ENCODE assay signal across 24 cellular contexts in genomic region chr10:86801995-86802394, GRCh38. TPM values are rescaled to one million over a fixed set of nuclear protein-coding genes. Genes with fewer than 3 reads are reported as not detected.
DNase-seq lines count a peak whose midpoint lies in the region; ATAC-seq and TF ChIP-seq lines count a peak whose summit lies in the region.
"Had no signal": no experiment of that assay in that cellular context is flagged by ENCODE, and none has a peak within 500 bp of the region (broad histone marks: within the 10 kb centered on the region; RNA-seq: fewer than 3 reads in every experiment).

No MANE protein-coding gene starts in this region.

- peaks cover 10% of the 10 kb centered on the region for H3K79me2 ChIP-seq in trophoblast cell (ENCODE audit: control insufficient read depth, insufficient read depth, low read length, poor library complexity)

- no peak overlapping the region for H2AFZ ChIP-seq in trophoblast cell (ENCODE audit: insufficient read depth, low read length, poor library complexity)
- H2AFZ ChIP-seq: GM23248 had no signal

- ATAC-seq in SK-N-SH treated with all-trans-retinoic acid at 6 μM for 48 hours, result no peak; the same call in 2 of the 3 replicates
- no peak for ATAC-seq in HG02973 (IDR thresholded peaks at IDR 0.05; ENCODE audit: unreplicated experiment)
- ATAC-seq: stimulated activated naive CD8-positive, alpha-beta T cell treated with anti-CD3 and anti-CD28 coated beads, Interleukin-15, Interleukin-2, amounts not matched to agents 100 U/mL and 50 U/mL, for 24 hours had no signal

- peak overlapping the region; percentile 11 for H3K4ac ChIP-seq in trophoblast cell (ENCODE audit: low read depth, low read length)

- no peak overlapping the region for H2AK5ac ChIP-seq in trophoblast cell (ENCODE audit: low read length)

- no peaks in the 10 kb centered on the region for H3K9me3 Mint-ChIP-seq in HFFc6
- no peaks in the 10 kb centered on the region for H3K9me3 Mint-ChIP-seq in endodermal cell

- no peak overlapping the region for H3K14ac ChIP-seq in trophoblast cell (ENCODE audit: low read length)

- 98 to 100% methylated on average over 3 to 5 of the region's 5 CpGs for WGBS in endodermal cell (ENCODE audit: insufficient coverage in 1 of 2, insufficient read length in 1 of 2), 2 experiments
- WGBS in trophoblast cell (ENCODE audit: extremely low coverage, insufficient coverage, insufficient read length), result no CpG with 5 or more reads among the region's 5 CpGs

- H3K27me3 Mint-ChIP-seq in HFFc6 (ENCODE audit: insufficient read depth) (peaks cover 3% of the 10 kb centered on the region), endodermal cell (ENCODE audit: insufficient read depth) (no peaks in the 10 kb centered on the region)
- H3K27me3 Mint-ChIP-seq: progenitor cell of endocrine pancreas had no signal

- H3K4me3 ChIP-seq in endodermal cell (ENCODE audit: low read length) (no peak overlapping the region), trophoblast cell (ENCODE audit: low read depth, low read length) (no peak overlapping the region)
- H3K4me3 ChIP-seq: GM23248, testis had no signal

- H3K27ac ChIP-seq in endodermal cell (ENCODE audit: low read depth, low read length) (no peak overlapping the region), trophoblast cell (ENCODE audit: low read depth, low read length) (no peak overlapping the region)
- H3K27ac ChIP-seq: GM23248, neutrophil, testis had no signal

- H4K8ac ChIP-seq in trophoblast cell (ENCODE audit: low read depth, low read length), result no peak overlapping the region

- no peak overlapping the region for H3K18ac ChIP-seq in trophoblast cell (ENCODE audit: low read length)

- no peaks in the 10 kb centered on the region for H3K79me1 ChIP-seq in trophoblast cell (ENCODE audit: low read length)

- H2BK12ac ChIP-seq in trophoblast cell (ENCODE audit: low read length), result no peak overlapping the region

- H4K91ac ChIP-seq in trophoblast cell (ENCODE audit: low read depth, low read length), result no peak overlapping the region

- H3K36me3 Mint-ChIP-seq in HFFc6 (ENCODE audit: low read depth), result peaks cover 4% of the 10 kb centered on the region; the same call in 1 of the 2 replicates
- peaks cover 8% of the 10 kb centered on the region for H3K36me3 Mint-ChIP-seq in endodermal cell (ENCODE audit: low read depth)

- H3K27me3 ChIP-seq in endodermal cell (ENCODE audit: control insufficient read depth, insufficient read depth, low read length, poor library complexity, severe bottlenecking) (no peaks in the 10 kb centered on the region), trophoblast cell (ENCODE audit: insufficient read depth, low read length) (no peaks in the 10 kb centered on the region)
- H3K27me3 ChIP-seq: testis had no signal

- no peak overlapping the region for H2BK5ac ChIP-seq in trophoblast cell (ENCODE audit: low read depth, low read length, poor library complexity)

- H3K9me3 ChIP-seq in endodermal cell (ENCODE audit: control insufficient read depth, low read length), result no peaks in the 10 kb centered on the region
- H3K9me3 ChIP-seq in trophoblast cell (ENCODE audit: insufficient read depth, low read depth, low read length), result no peaks in the 10 kb centered on the region
- H3K9me3 ChIP-seq: neutrophil, testis had no signal

- DNase-seq in HFFc6, result no peak
- peak; percentile 62 for DNase-seq in NCI-H82 (lab: John Stamatoyannopoulos, UW)
- no peak for DNase-seq in endodermal cell
- DNase-seq in trophoblast cell, result no peak
- no peak for DNase-seq in GM19238 (ENCODE audit: insufficient read length, low spot score)
- no peak for DNase-seq in NCI-H128 (lab: John Stamatoyannopoulos, UW; ENCODE audit: unreplicated experiment)
- DNase-seq: activated CD4-positive, alpha-beta T cell treated with anti-CD3 and anti-CD28 coated beads for 48 hours; activated CD8-positive, alpha-beta memory T cell treated with anti-CD3 and anti-CD28 coated beads for 24 hours; activated effector memory CD4-positive, alpha-beta T cell treated with anti-CD3 and anti-CD28 coated beads, Interleukin-2, amount 50 U/mL, for 16 hours; Calu3; GM23248; KBM-7; kidney glomerular epithelial cell; mammary epithelial cell; NCI-H1105; NCI-H1930; NCI-H526 treated with DMSO at 0.1 percent for 48 hours; stimulated activated naive CD8-positive, alpha-beta T cell treated with anti-CD3 and anti-CD28 coated beads, Interleukin-15, Interleukin-2, amounts not matched to agents 100 U/mL and 50 U/mL, for 24 hours; T-helper 2 cell; testis had no signal

- peaks cover 52% of the 10 kb centered on the region for H3K4me1 Mint-ChIP-seq in HFFc6 (ENCODE audit: low read depth)
- H3K4me1 Mint-ChIP-seq in endodermal cell, result peaks cover 32% of the 10 kb centered on the region

- H3K4me2 ChIP-seq in trophoblast cell (ENCODE audit: low read length), result no peak overlapping the region

- H3K27ac Mint-ChIP-seq in HFFc6, result 0 out of 2 replicates have a peak overlapping the region, but pooled peaks have one; percentile 26
- H3K27ac Mint-ChIP-seq in endodermal cell, result peak overlapping the region; percentile 65
- H3K27ac Mint-ChIP-seq: progenitor cell of endocrine pancreas had no signal

- no peak overlapping the region for H3K9ac ChIP-seq in endodermal cell (ENCODE audit: extremely low read depth, low read length, poor library complexity, severe bottlenecking)
- no peak overlapping the region for H3K9ac ChIP-seq in trophoblast cell (ENCODE audit: low read length)
- H3K9ac ChIP-seq: GM23248 had no signal

- H3K4me3 Mint-ChIP-seq in HFFc6 (no peak overlapping the region), endodermal cell (no peak overlapping the region)

- H2BK120ac ChIP-seq in trophoblast cell (ENCODE audit: insufficient read depth, low read length, poor library complexity), result no peak overlapping the region

- TF ChIP-seq CTCF in HFFc6 (IDR thresholded peaks at IDR 0.05) (no peak), endodermal cell (conservative IDR thresholded peaks at IDR 0.05) (no peak)

- peaks cover 5% of the 10 kb centered on the region for H3K36me3 ChIP-seq in endodermal cell (ENCODE audit: control insufficient read depth, insufficient read depth, low read length)
- peaks cover 0 to 3% of the 10 kb centered on the region in 2 experiments for H3K36me3 ChIP-seq in trophoblast cell (ENCODE audit: control insufficient read depth in 1 of 2, insufficient read depth in 2 of 2, low read length in 2 of 2)
- H3K36me3 ChIP-seq: neutrophil had no signal

- no peak overlapping the region for H4K12ac ChIP-seq in trophoblast cell (ENCODE audit: low read depth, low read length)

- no peak overlapping the region for H3K23ac ChIP-seq in trophoblast cell (ENCODE audit: low read length)

- peaks cover 9% of the 10 kb centered on the region for H3K4me1 ChIP-seq in endodermal cell (ENCODE audit: control insufficient read depth, insufficient read depth, low read length)
- peaks cover 0 to 5% of the 10 kb centered on the region in 2 experiments for H3K4me1 ChIP-seq in trophoblast cell (ENCODE audit: control insufficient read depth in 1 of 2, insufficient read depth in 2 of 2, low read length in 2 of 2)

TF ChIP-seq in SK-N-SH treated with all-trans-retinoic acid at 6 μM for 48 hours, 23 proteins besides CTCF, POLR2A, EP300 and RAD21:
- TF ChIP-seq ZNF565 (CRISPR knock-in tag; conservative IDR thresholded peaks at IDR 0.05; ENCODE audit: low read depth) (no peak), ESRRG (CRISPR knock-in tag; IDR thresholded peaks at IDR 0.05) (no peak), TCF4 (CRISPR knock-in tag; IDR thresholded peaks at IDR 0.05; ENCODE audit: borderline replicate concordance) (no peak), CSRNP3 (CRISPR knock-in tag; IDR thresholded peaks at IDR 0.05) (no peak), SNAI2 (CRISPR knock-in tag; IDR thresholded peaks at IDR 0.05) (no peak), BACH2 (CRISPR knock-in tag; IDR thresholded peaks at IDR 0.05; ENCODE audit: borderline replicate concordance) (no peak), ARNTL (CRISPR knock-in tag; IDR thresholded peaks at IDR 0.05; ENCODE audit: borderline replicate concordance, low read depth) (no peak), POU6F1 (CRISPR knock-in tag; IDR thresholded peaks at IDR 0.05; ENCODE audit: borderline replicate concordance, low read depth) (no peak), ZNF8 (CRISPR knock-in tag; IDR thresholded peaks at IDR 0.05) (no peak)

RNA-seq across cellular contexts. Expression of gene BMPR1A, which starts 45.6 kb away (rescaled TPM):
- total RNA-seq in HFFc6 (2021; fragmentation: NEBNext Ultra II Directional; extraction: Animal tissue kit (Norgen Biotek cat#: 25700)), result 10 to 100 TPM; 41.9 to 50.5 (median 46.6) TPM
- 10 to 100 TPM; 69.4 to 96.4 TPM for total RNA-seq in endodermal cell
- 40.2 TPM for polyA plus RNA-seq in endodermal cell (2013, experiment 1 of 2)
- 38.8 TPM for polyA plus RNA-seq in endodermal cell (2013, experiment 2 of 2)
- polyA plus RNA-seq in trophoblast cell (2013), result 33.4 and 35.8 TPM in 2 replicates
